19 cellular contexts compared by ENCODE assay signal in genomic region chr6:81105998-81106397, GRCh38.
DNase-seq lines count a peak whose midpoint lies in the region; ATAC-seq, FAIRE-seq and TF ChIP-seq lines count a peak whose summit lies in the region.
"Had no signal": no experiment of that assay in that cellular context is flagged by ENCODE, and none has a peak within 500 bp of the region (broad histone marks: within the 10 kb centered on the region; RNA-seq: fewer than 3 reads in every experiment).

No MANE protein-coding gene starts in this region.

- TF ChIP-seq POLR2A in H54 (IDR thresholded peaks at IDR 0.05; ENCODE audit: low read depth, low read length) = no peak

- no peak for ATAC-seq in psoas muscle
- no peak for ATAC-seq in GM21390 (IDR thresholded peaks at IDR 0.05; ENCODE audit: unreplicated experiment)
- ATAC-seq: activated naive CD4-positive, alpha-beta T cell treated with anti-CD3 and anti-CD28 coated beads, Interleukin-2, amount 50 U/mL, for 72 hours; GM12878; left lung had no signal

- H3K9ac ChIP-seq in OCI-LY3 (ENCODE audit: low read length) = no peak overlapping the region
- H3K9ac ChIP-seq: BLaER1 treated with 17β-estradiol and CSF1 and Interleukin-3, amounts not matched to agents 10 nM and 100 nM; parathyroid adenoma had no signal

- H2AFZ ChIP-seq in OCI-LY3 (ENCODE audit: low read depth, low read length) = peak overlapping the region; percentile 22; the same call in 1 of the 2 replicates
- H2AFZ ChIP-seq: parathyroid adenoma had no signal

- no peaks in the 10 kb centered on the region for H3K4me1 ChIP-seq in OCI-LY3 (ENCODE audit: low read length)
- no peaks in the 10 kb centered on the region for H3K4me1 ChIP-seq in psoas muscle
- H3K4me1 ChIP-seq in SJCRH30 = no peaks in the 10 kb centered on the region
- H3K4me1 ChIP-seq: BLaER1 treated with 17β-estradiol and CSF1 and Interleukin-3, amounts not matched to agents 10 nM and 100 nM; esophagus muscularis mucosa; left lung; parathyroid adenoma had no signal

- DNase-seq in AG09309 (ENCODE audit: low read depth) (no peak), GM03348 (ENCODE audit: low spot score) (peak; percentile 13), fibroblast of the aortic adventitia (ENCODE audit: low read depth) (peak; percentile 35), psoas muscle (no peak), H54 (ENCODE audit: insufficient read length, low spot score) (no peak), SJCRH30 (no peak)
- DNase-seq: activated CD4-positive, alpha-beta T cell treated with anti-CD3 and anti-CD28 coated beads, Interleukin-2, amount 10 ng/mL, durations not matched to agents 24 days and 14 days; activated T-cell treated with anti-CD3 and anti-CD28 coated beads, Interleukin-2, amount 50 U/mL, for 1 hour; SHP77 treated with DMSO at 0.1 percent for 48 hours; stimulated activated naive CD4-positive, alpha-beta T cell treated with Interleukin-2 at 50 U/mL for 16 hours; T-helper 9 cell had no signal

- H4K20me1 ChIP-seq in OCI-LY3 (ENCODE audit: insufficient read depth, low read length) = no peaks in the 10 kb centered on the region
- H4K20me1 ChIP-seq: BLaER1 treated with 17β-estradiol and CSF1 and Interleukin-3, amounts not matched to agents 10 nM and 100 nM had no signal

- H3K36me3 ChIP-seq in OCI-LY3 (replicated peaks; ENCODE audit: low read depth, low read length) (no peaks in the 10 kb centered on the region), psoas muscle (ENCODE audit: insufficient read depth in 1 of 2, low read depth in 1 of 2) (no peaks in the 10 kb centered on the region), SJCRH30 (no peaks in the 10 kb centered on the region)
- H3K36me3 ChIP-seq: BLaER1 treated with 17β-estradiol and CSF1 and Interleukin-3, amounts not matched to agents 10 nM and 100 nM; esophagus muscularis mucosa; left lung had no signal

- no peaks in the 10 kb centered on the region for H3K79me2 ChIP-seq in OCI-LY3 (ENCODE audit: low read length)
- H3K79me2 ChIP-seq: parathyroid adenoma had no signal

- intact Hi-C loops in psoas muscle (cut with DNase I) = no loop called here

- no peaks in the 10 kb centered on the region for H3K27me3 ChIP-seq in OCI-LY3 (ENCODE audit: low read depth, low read length)
- H3K27me3 ChIP-seq in psoas muscle (ENCODE audit: insufficient read depth in 3 of 3, low read length in 2 of 3) = no peaks in the 10 kb centered on the region
- H3K27me3 ChIP-seq in SJCRH30 = no peaks in the 10 kb centered on the region
- H3K27me3 ChIP-seq: BLaER1 treated with 17β-estradiol and CSF1 and Interleukin-3, amounts not matched to agents 10 nM and 100 nM; esophagus muscularis mucosa; left lung had no signal

- no peak for FAIRE-seq in H54 (lab: Jason Lieb, UNC)
- FAIRE-seq: GM12878 had no signal

- TF ChIP-seq CTCF in AG09309 (IDR thresholded peaks at IDR 0.05; ENCODE audit: control insufficient read depth, insufficient read depth, low read depth, low read length, missing control alignments) (peak; percentile 28), OCI-LY3 (IDR thresholded peaks at IDR 0.05; ENCODE audit: low read depth, low read length) (peak; percentile 12; the same call in 1 of the 2 replicates), fibroblast of the aortic adventitia (IDR thresholded peaks at IDR 0.05; ENCODE audit: insufficient read depth, low read length) (peak; percentile 19), psoas muscle (IDR thresholded peaks at IDR 0.05) (no peak)

- no peak overlapping the region for H3K27ac ChIP-seq in OCI-LY3 (ENCODE audit: low read length)
- no peak overlapping the region for H3K27ac ChIP-seq in psoas muscle
- no peak overlapping the region for H3K27ac ChIP-seq in SJCRH30
- H3K27ac ChIP-seq: BLaER1 treated with 17β-estradiol and CSF1 and Interleukin-3, amounts not matched to agents 10 nM and 100 nM; esophagus muscularis mucosa; left lung; parathyroid adenoma had no signal

- H3K4me3 ChIP-seq in AG09309 (ENCODE audit: control insufficient read depth, low read depth, low read length) (no peak overlapping the region), OCI-LY3 (ENCODE audit: low read length) (no peak overlapping the region), fibroblast of the aortic adventitia (ENCODE audit: low read depth, low read length) (no peak overlapping the region), psoas muscle (no peak overlapping the region), SJCRH30 (no peak overlapping the region)
- H3K4me3 ChIP-seq: BLaER1 treated with 17β-estradiol and CSF1 and Interleukin-3, amounts not matched to agents 10 nM and 100 nM; esophagus muscularis mucosa; GM12878; left lung had no signal

- H3K9me3 ChIP-seq in OCI-LY3 (ENCODE audit: insufficient read depth, low read length) (no peaks in the 10 kb centered on the region), psoas muscle (no peaks in the 10 kb centered on the region), SJCRH30 (replicated peaks) (no peaks in the 10 kb centered on the region)
- H3K9me3 ChIP-seq: BLaER1 treated with 17β-estradiol and CSF1 and Interleukin-3, amounts not matched to agents 10 nM and 100 nM had no signal

- no peak overlapping the region for H3K4me2 ChIP-seq in OCI-LY3 (ENCODE audit: low read length)
- H3K4me2 ChIP-seq: BLaER1 treated with 17β-estradiol and CSF1 and Interleukin-3, amounts not matched to agents 10 nM and 100 nM had no signal

- WGBS in psoas muscle, 3 donors = 44 to 73% (median 62%) methylated on average over 1 of the region's 1 CpG

Comparison
In these comparisons a context has a peak if more than half of its experiments do, and no peak if none do; other contexts are left out.
1. DNase-seq: peak in GM03348 (single experiment) and fibroblast of the aortic adventitia (single experiment); none in AG09309 (single experiment), psoas muscle (0 of 2), H54 (single experiment) and SJCRH30 (0 of 2).